8 cellular contexts compared by ENCODE assay signal in genomic region chr21:33402011-33402979, GRCh38. TPM values are rescaled to one million over a fixed set of nuclear protein-coding genes. Genes with fewer than 3 reads are reported as not detected.
DNase-seq lines count a peak whose midpoint lies in the region; TF ChIP-seq lines count a peak whose summit lies in the region.

No MANE protein-coding gene starts in this region.

- no peaks in the 10 kb centered on the region for H3K27me3 ChIP-seq in adipocyte (replicated peaks; ENCODE audit: control insufficient read depth, insufficient read depth, low read length)
- no peaks in the 10 kb centered on the region for H3K27me3 ChIP-seq in cardiac muscle cell
- H3K27me3 ChIP-seq in neutrophil = no peaks in the 10 kb centered on the region

- H3K9ac ChIP-seq in adipocyte (ENCODE audit: low read length) = peak overlapping the region; percentile 78

- H3K4me3 ChIP-seq in adipocyte (ENCODE audit: low read length) (peak overlapping the region; percentile 73), cardiac muscle cell (peak overlapping the region; percentile 80), neutrophil (ENCODE audit: low read depth in 1 of 2, low read length in 1 of 2) (peak overlapping the region; percentile 75 to 100)

- DNase-seq in EL (peak; percentile 81), KBM-7 (peak; percentile 73), adipocyte (ENCODE audit: low read depth) (no peak), cardiac muscle cell (ENCODE audit: low read depth in 1 of 2, low spot score in 1 of 2) (peak; percentile 21 to 89), DMS79 treated with DMSO at 0.1 percent for 48 hours (lab: John Stamatoyannopoulos, UW) (no peak), mesenteric fat pad (ENCODE audit: low spot score) (no peak), NCI-H774 (lab: John Stamatoyannopoulos, UW) (no peak)

- H3K27ac ChIP-seq in cardiac muscle cell (no peak overlapping the region), neutrophil (peak overlapping the region; percentile 100)

- TF ChIP-seq CTCF in cardiac muscle cell (IDR thresholded peaks at IDR 0.05; ENCODE audit: low read depth, low read length) (no peak), neutrophil (IDR thresholded peaks at IDR 0.05) (peak; percentile 4)

- H3K9me3 ChIP-seq in adipocyte (ENCODE audit: control insufficient read depth, low read length) = no peaks in the 10 kb centered on the region
- H3K9me3 ChIP-seq in cardiac muscle cell (ENCODE audit: low read depth) = no peaks in the 10 kb centered on the region
- no peaks in the 10 kb centered on the region for H3K9me3 ChIP-seq in neutrophil

- H3K4me1 ChIP-seq in adipocyte (ENCODE audit: control insufficient read depth, insufficient read depth, low read length) = peaks cover 30% of the 10 kb centered on the region
- no peaks in the 10 kb centered on the region for H3K4me1 ChIP-seq in cardiac muscle cell (ENCODE audit: low read depth)
- H3K4me1 ChIP-seq in neutrophil (ENCODE audit: control insufficient read depth in 1 of 2, insufficient read depth in 1 of 2, low read depth in 1 of 2, low read length in 1 of 2) = peaks cover 81 to 84% of the 10 kb centered on the region in 2 experiments

- H3K36me3 ChIP-seq in adipocyte (ENCODE audit: control insufficient read depth, insufficient read depth, low read length, severe bottlenecking) = no peaks in the 10 kb centered on the region
- no peaks in the 10 kb centered on the region for H3K36me3 ChIP-seq in cardiac muscle cell
- peaks cover 21% of the 10 kb centered on the region for H3K36me3 ChIP-seq in neutrophil

- in situ Hi-C loops in KBM-7 (cut with MboI; ENCODE audit: low pct_unique_long_range_greater_than_20kb, low sequenced_read_pairs) = no loop called here

RNA-seq across cellular contexts. Expression of gene IFNGR2, which starts 0.9 kb away (rescaled TPM):
- 36.8 and 47.2 TPM in 2 replicates for total RNA-seq in cardiac muscle cell
- polyA plus RNA-seq in cardiac muscle cell = 64.6 and 87.6 TPM in 2 replicates
- 150 TPM for total RNA-seq in mesenteric fat pad

Comparison
In these comparisons a context has a peak if more than half of its experiments do, and no peak if none do; other contexts are left out.
1. DNase-seq: peak in EL (single experiment), KBM-7 (single experiment) and cardiac muscle cell (2 of 2); none in adipocyte (single experiment), DMS79 treated with DMSO at 0.1 percent for 48 hours (single experiment), mesenteric fat pad (single experiment) and NCI-H774 (single experiment).
2. Peak in every context shown above with its lines, with median percentiles within 50 percentile points of each other: H3K4me3 ChIP-seq.